ENCODE assay signal across 20 cellular contexts in the genomic region with DNA sequence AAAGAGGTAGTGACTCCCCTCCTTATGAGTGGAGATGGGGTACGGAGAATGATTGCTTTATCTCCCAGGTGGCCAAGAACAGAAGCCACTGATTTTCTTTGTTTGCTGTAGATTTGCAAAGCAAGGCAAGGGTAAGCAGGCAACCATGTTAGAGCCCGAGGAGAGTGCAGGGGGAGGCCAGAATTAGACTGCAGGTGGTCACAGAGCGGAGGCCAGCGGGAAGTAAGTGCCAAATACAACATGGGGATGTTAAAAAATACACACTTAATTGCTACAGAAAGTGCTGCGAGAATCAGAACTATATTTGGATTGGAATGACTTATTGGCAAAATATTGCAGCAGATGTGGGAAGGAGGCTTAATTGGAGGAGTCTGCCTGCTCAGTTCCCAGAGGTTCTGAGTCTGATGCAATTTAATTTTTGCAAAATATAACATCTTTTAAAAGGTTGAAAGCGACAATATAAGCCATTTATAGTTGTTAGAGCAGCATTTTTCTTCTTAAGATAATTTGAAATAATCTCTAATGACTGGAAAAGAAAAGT. TPM values are rescaled to one million over a fixed set of nuclear protein-coding genes. Genes with fewer than 3 reads are reported as not detected.
DNase-seq lines count a peak whose midpoint lies in the region; ATAC-seq and TF ChIP-seq lines count a peak whose summit lies in the region.
"Had no signal": no experiment of that assay in that cellular context is flagged by ENCODE, and none has a peak within 500 bp of the region (broad histone marks: within the 10 kb centered on the region; RNA-seq: fewer than 3 reads in every experiment).

No MANE protein-coding gene starts in this region.

- WGBS in adrenal gland, 4 donors, result 54 to 62% (median 59%) methylated on average over 6 of the region's 6 CpGs

- intact Hi-C loops in left ventricle myocardium inferior (cut with micrococcal nuclease), result no loop called here
- intact Hi-C loops in adrenal gland (cut with DNase I), result no loop called here

- H3K4me1 ChIP-seq in left ventricle myocardium inferior, result no peaks in the 10 kb centered on the region
- no peaks in the 10 kb centered on the region for H3K4me1 ChIP-seq in adrenal gland (replicated peaks in 1 of 2)
- H3K4me1 ChIP-seq: SJSA1 had no signal

- ATAC-seq in HG03565 (IDR thresholded peaks at IDR 0.05; ENCODE audit: unreplicated experiment) (no peak), omental fat pad (ENCODE audit: low FRiP score) (no peak), GM18520 (IDR thresholded peaks at IDR 0.05; ENCODE audit: unreplicated experiment) (no peak)
- ATAC-seq: PC-3 had no signal

- TF ChIP-seq CTCF in AG10803 (conservative IDR thresholded peaks at IDR 0.05; ENCODE audit: low read length) (no peak), left ventricle myocardium inferior (IDR thresholded peaks at IDR 0.05; ENCODE audit: borderline replicate concordance) (no peak), omental fat pad (IDR thresholded peaks at IDR 0.05) (no peak), adrenal gland (IDR thresholded peaks at IDR 0.05) (no peak)

- TF ChIP-seq POLR2A in adrenal gland (IDR thresholded peaks at IDR 0.05), result no peak

- H3K27me3 ChIP-seq in left ventricle myocardium inferior (ENCODE audit: low read depth) (peaks cover 3% of the 10 kb centered on the region), adrenal gland (no peaks in the 10 kb centered on the region)
- H3K27me3 ChIP-seq: SJSA1 had no signal

- H3K4me3 ChIP-seq in AG10803 (ENCODE audit: low read length) (no peak overlapping the region), left ventricle myocardium inferior (no peak overlapping the region), adrenal gland (no peak overlapping the region)
- H3K4me3 ChIP-seq: SJSA1 had no signal

- DNase-seq in AG10803 (ENCODE audit: low read depth) (peak; percentile 12), NCI-H1092 treated with DMSO at 0.1 percent for 48 hours (lab: John Stamatoyannopoulos, UW) (peak; percentile 75), SHP77 (lab: John Stamatoyannopoulos, UW) (peak; percentile 61 to 79), left ventricle myocardium inferior (peak; percentile 46), omental fat pad (ENCODE audit: low spot score) (no peak), adrenal gland (no peak)
- DNase-seq: CD4-positive, alpha-beta T cell; GF-D8; HFFc6; KG1; NCI-H1694; NCI-H2227 treated with DMSO at 0.1 percent for 48 hours; NCI-H510A treated with DMSO at 0.1 percent for 48 hours; NCI-H82; PC-3; RPMI8226 had no signal

- H3K9me3 ChIP-seq in left ventricle myocardium inferior (replicated peaks), result peaks cover 11% of the 10 kb centered on the region
- H3K9me3 ChIP-seq in adrenal gland (replicated peaks in 1 of 3), result no peaks in the 10 kb centered on the region
- H3K9me3 ChIP-seq: SJSA1 had no signal

- H3K27ac ChIP-seq in left ventricle myocardium inferior (replicated peaks) (peak overlapping the region; percentile 65), adrenal gland (no peak overlapping the region)
- H3K27ac ChIP-seq: SJSA1 had no signal

- H3K36me3 ChIP-seq in left ventricle myocardium inferior (no peaks in the 10 kb centered on the region), adrenal gland (replicated peaks in 1 of 2) (no peaks in the 10 kb centered on the region)
- H3K36me3 ChIP-seq: SJSA1 had no signal

RNA-seq across cellular contexts. Expression of gene ADCY1, which starts 49.7 kb away (rescaled TPM):
- total RNA-seq in left ventricle myocardium inferior (2.8 TPM), omental fat pad (1 to 10 TPM; 2.3 to 4.8 (median 2.8) TPM), adrenal gland (1 to 10 TPM; 2.4 to 9.5 (median 4.9) TPM)
- 1 to 10 TPM in 2 of 3 donors, under 1 TPM in 1; 0.88 to 2.3 (median 1.5) TPM for polyA plus RNA-seq in adrenal gland
- total RNA-seq: HT-29 had no signal

Comparison
In these comparisons a context has a peak if more than half of its experiments do, and no peak if none do; other contexts are left out.
1. DNase-seq: peak in AG10803 (single experiment), NCI-H1092 treated with DMSO at 0.1 percent for 48 hours (single experiment), SHP77 (2 of 2) and left ventricle myocardium inferior (single experiment); none in omental fat pad (single experiment) and adrenal gland (0 of 7).